ENCODE assay signal across 15 cellular contexts in the genomic region with DNA sequence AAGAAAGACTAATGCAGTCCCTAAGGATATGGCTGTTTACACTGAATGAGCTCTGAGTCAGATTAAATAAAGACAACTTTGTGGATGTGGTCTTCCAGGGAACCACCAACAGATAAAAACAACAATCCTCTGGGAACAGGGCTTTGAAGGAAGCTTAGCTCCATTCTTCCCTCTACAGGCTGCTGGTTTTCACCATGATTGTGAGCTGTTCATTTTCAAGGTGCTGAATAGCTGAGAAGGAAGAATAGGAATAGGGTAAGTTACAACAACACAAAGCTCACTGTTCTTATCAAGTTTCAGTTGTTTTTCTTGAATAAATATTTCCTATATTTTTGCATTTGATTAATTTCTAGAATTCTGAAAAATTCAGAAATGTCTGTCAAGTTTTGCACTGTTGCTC. TPM values are rescaled to one million over a fixed set of nuclear protein-coding genes. Genes with fewer than 3 reads are reported as not detected.
A peak's percentile ranks its signal among the peaks of the same experiment; 100 is the strongest.
DNase-seq lines count a peak whose midpoint lies in the region; ATAC-seq, FAIRE-seq and TF ChIP-seq lines count a peak whose summit lies in the region.
"Had no signal": no experiment of that assay in that cellular context is flagged by ENCODE, and none has a peak within 500 bp of the region (broad histone marks: within the 10 kb centered on the region; RNA-seq: fewer than 3 reads in every experiment).

No MANE protein-coding gene starts in this region.

- H3K27me3 ChIP-seq in K562 (ENCODE audit: control insufficient read depth in 2 of 2, insufficient read depth in 2 of 2, low read length in 2 of 2): no peaks in the 10 kb centered on the region

- POLR2A ChIA-PET in K562 (lab: Yijun Ruan, JAX): no interaction called here

- TF ChIP-seq RAD21 in K562 (CRISPR knock-in tag; conservative IDR thresholded peaks at IDR 0.05 in 1 of 2, IDR thresholded peaks at IDR 0.05 in 1 of 2): no peak

- no peak overlapping the region for H3K4me2 ChIP-seq in K562 (ENCODE audit: insufficient read depth, low read length)

- intact Hi-C loops in K562 (cut with micrococcal nuclease) (no loop called here), kidney (cut with DNase I) (no loop called here), cardiac septum (cut with DNase I) (no loop called here)

- DNase-seq in AG10803 (ENCODE audit: low read depth): peak; percentile 33
- DNase-seq in HT1080 (ENCODE audit: low read depth): peak; percentile 58
- DNase-seq in K562 (ENCODE audit: extremely low read depth in 1 of 4, low spot score in 3 of 4): no peak
- no peak for DNase-seq in kidney
- no peak for DNase-seq in NCI-H187 (lab: John Stamatoyannopoulos, UW)
- no peak for DNase-seq in NCI-H526 treated with DMSO at 0.1 percent for 48 hours (lab: John Stamatoyannopoulos, UW)
- DNase-seq in cardiac septum (ENCODE audit: low spot score): no peak
- DNase-seq: activated CD8-positive, alpha-beta memory T cell treated with anti-CD3 and anti-CD28 coated beads for 24 hours; activated naive CD8-positive, alpha-beta T cell treated with anti-CD3 and anti-CD28 coated beads, Interleukin-2, amount 10 ng/mL, durations not matched to agents 7 days and 5 days; MG63; NCI-H69 had no signal

- H3K9me3 ChIP-seq in K562 (replicated peaks; ENCODE audit: control insufficient read depth, insufficient read depth, low read depth, low read length): no peaks in the 10 kb centered on the region
- H3K9me3 ChIP-seq in kidney (ENCODE audit: control insufficient read depth in 1 of 2, low read length in 2 of 2): no peaks in the 10 kb centered on the region
- H3K9me3 ChIP-seq: MG63 had no signal

- ATAC-seq in K562 (no peak), GM21529 (IDR thresholded peaks at IDR 0.05; ENCODE audit: unreplicated experiment) (no peak)

- H3K4me3 ChIP-seq in AG10803 (ENCODE audit: low read length) (no peak overlapping the region), K562 (no peak overlapping the region), kidney (ENCODE audit: low read length in 2 of 2) (no peak overlapping the region)
- H3K4me3 ChIP-seq: MG63 had no signal

- no peak overlapping the region for H3K27ac ChIP-seq in K562 (ENCODE audit: extremely low read depth, low read depth, low read length)
- H3K27ac ChIP-seq in kidney (ENCODE audit: low read depth in 2 of 2, low read length in 2 of 2): no peak overlapping the region
- H3K27ac ChIP-seq: epithelial cell of prostate had no signal

- peak; percentile 51 for TF ChIP-seq CTCF in AG10803 (conservative IDR thresholded peaks at IDR 0.05; ENCODE audit: low read length)
- TF ChIP-seq CTCF in K562 (IDR thresholded peaks at IDR 0.05 in 2 of 3, conservative IDR thresholded peaks at IDR 0.05 in 1 of 3; ENCODE audit: insufficient read depth in 2 of 3, low read depth in 1 of 3, low read length in 3 of 3): no peak
- TF ChIP-seq CTCF in kidney (IDR thresholded peaks at IDR 0.05; ENCODE audit: borderline replicate concordance, extremely low read depth, insufficient read depth): peak; percentile 14

- H4K20me1 ChIP-seq in K562 (replicated peaks; ENCODE audit: control insufficient read depth, insufficient read depth, low read length): no peaks in the 10 kb centered on the region

- no peaks in the 10 kb centered on the region for H3K36me3 ChIP-seq in K562 (ENCODE audit: control insufficient read depth, insufficient read depth, low read length)
- no peaks in the 10 kb centered on the region for H3K36me3 ChIP-seq in kidney (ENCODE audit: control insufficient read depth in 1 of 2, insufficient read depth in 2 of 2, low read length in 2 of 2)
- H3K36me3 ChIP-seq: MG63 had no signal

- CTCF ChIA-PET in K562 (lab: Yijun Ruan, JAX; ENCODE audit: low intra/inter-chr PET ratio): no interaction called here

- no peaks in the 10 kb centered on the region for H3K9me1 ChIP-seq in K562 (ENCODE audit: control insufficient read depth, insufficient read depth, low read length)

- no peaks in the 10 kb centered on the region for H3K79me2 ChIP-seq in K562 (ENCODE audit: control insufficient read depth, insufficient read depth, low read length)

- TF ChIP-seq POLR2A in K562 (conservative IDR thresholded peaks at IDR 0.05): no peak

- no peak overlapping the region for H3K9ac ChIP-seq in K562 (ENCODE audit: insufficient read depth in 1 of 2, low read depth in 2 of 2, low read length in 2 of 2)
- H3K9ac ChIP-seq in kidney (ENCODE audit: low read length in 2 of 2): no peak overlapping the region

- TF ChIP-seq EP300 in K562 (IDR thresholded peaks at IDR 0.05; ENCODE audit: low read length): no peak

- BruUV-seq in K562 (replicated peaks; lab: Mats Ljungman, UMichigan): no TSS peak

- in situ Hi-C loops in K562 (cut with MboI): no loop called here

- no peak overlapping the region for H2AFZ ChIP-seq in K562 (ENCODE audit: low read depth, low read length)

- H3K4me1 ChIP-seq in K562 (replicated peaks in 1 of 2; ENCODE audit: control insufficient read depth in 2 of 2, insufficient read depth in 2 of 2, low read length in 2 of 2) (no peaks in the 10 kb centered on the region), kidney (ENCODE audit: control insufficient read depth in 1 of 2, insufficient read depth in 1 of 2, low read depth in 1 of 2, low read length in 2 of 2) (no peaks in the 10 kb centered on the region)

- FAIRE-seq in K562 (lab: Jason Lieb, UNC) (no peak), kidney (lab: Jason Lieb, UNC) (peak; percentile 11)

TF ChIP-seq in K562, 482 proteins besides CTCF, POLR2A, EP300 and RAD21 (continues in another document):
- TF ChIP-seq ZNF354B (CRISPR knock-in tag; IDR thresholded peaks at IDR 0.05) (no peak), NCOA1 (IDR thresholded peaks at IDR 0.05; ENCODE audit: low read depth) (no peak), ZNF75A (CRISPR knock-in tag; IDR thresholded peaks at IDR 0.05) (no peak), KAT8 (IDR thresholded peaks at IDR 0.05; ENCODE audit: low read depth) (no peak)

RNA-seq across cellular contexts. Expression of a gene that starts 25.9 kb away (rescaled TPM):
- 32.6 and 45.6 TPM in 2 replicates for total RNA-seq in HT1080 (2014; rRNA removed; shearing (Covaris generic))
- polyA plus RNA-seq in HT1080 (2015; cell fraction: cytosol; rRNA removed): 14.6 and 17.7 TPM in 2 replicates
- 54.1 and 56.9 TPM in 2 replicates for polyA plus RNA-seq in HT1080 (2015; cell fraction: nucleus; rRNA removed)
- 44.5 and 102 TPM in 2 replicates for total RNA-seq in K562 (2011; cell fraction: chromatin; rRNA removed; ENCODE audit: low replicate concordance)
- 19.3 and 25.8 TPM in 2 replicates for total RNA-seq in K562 (2011; cell fraction: nucleolus; rRNA removed)
- total RNA-seq in K562 (2011; cell fraction: nucleoplasm; rRNA removed): 59.2 and 97.3 TPM in 2 replicates
- total RNA-seq in K562 (2014; rRNA removed) (27.3 and 30.9 TPM in 2 replicates), K562 (2014; rRNA removed; fragmentation: Illumina TruSeq; extraction: Trizol) (48.0 and 52.4 TPM in 2 replicates), K562 (2015; rRNA removed; fragmentation: Illumina TruSeq; extraction: Trizol) (37.6 and 38.0 TPM in 2 replicates), K562 (2021) (29.3 and 31.7 TPM in 2 replicates), kidney (61.4 TPM), cardiac septum (27.3 TPM)
- polyA plus RNA-seq in K562 (2011; rRNA removed) (28.0 and 31.0 TPM in 2 replicates), K562 (2014; fragmentation: Illumina TruSeq; extraction: Trizol) (24.7 and 26.2 TPM in 2 replicates), K562 (2014; fragmentation: Nextera tagmentation; extraction: Ambion mirVana) (10 to 100 TPM; 10.1 to 10.8 TPM), K562 (2014; rRNA removed) (16.1 and 17.5 TPM in 2 replicates), kidney (ENCODE audit: insufficient read depth, low read depth, low replicate concordance) (7.7 TPM)
- polyA plus RNA-seq in K562 (2011; cell fraction: cytosol; rRNA removed): 3.8 and 11.3 TPM in 2 replicates
- polyA plus RNA-seq in K562 (2011; cell fraction: nucleus; rRNA removed): 56.9 and 96.3 TPM in 2 replicates
- polyA plus RNA-seq in K562 (2012): 12.0 and 15.0 TPM in 2 replicates
- 69.1 and 99.4 TPM in 2 replicates for polyA minus RNA-seq in K562 (2011; rRNA and poly(A)+ RNA removed)
- 18.3 and 21.9 TPM in 2 replicates for polyA minus RNA-seq in K562 (2011; cell fraction: cytosol; rRNA and poly(A)+ RNA removed)
- polyA minus RNA-seq in K562 (2011; cell fraction: nucleus; rRNA and poly(A)+ RNA removed): 59.6 and 122 TPM in 2 replicates

RNA-seq across cellular contexts. Expression of a gene that starts 34.9 kb away (rescaled TPM):
- not detected in 2 replicates for total RNA-seq in HT1080 (2014; rRNA removed; shearing (Covaris generic))
- 0.21 TPM in 1 of 2 replicates, not detected in the other for polyA plus RNA-seq in HT1080 (2015; cell fraction: cytosol; rRNA removed)
- not detected in 2 replicates for polyA plus RNA-seq in HT1080 (2015; cell fraction: nucleus; rRNA removed)
- total RNA-seq in K562 (2011; cell fraction: chromatin; rRNA removed; ENCODE audit: low replicate concordance): 2.1 and 3.4 TPM in 2 replicates
- total RNA-seq in K562 (2011; cell fraction: nucleolus; rRNA removed): 1.5 and 1.6 TPM in 2 replicates
- total RNA-seq in K562 (2011; cell fraction: nucleoplasm; rRNA removed): 2.1 and 2.6 TPM in 2 replicates
- total RNA-seq in K562 (2014; rRNA removed): 1.7 and 3.1 TPM in 2 replicates
- 1.7 and 2.0 TPM in 2 replicates for total RNA-seq in K562 (2014; rRNA removed; fragmentation: Illumina TruSeq; extraction: Trizol)
- total RNA-seq in K562 (2015; rRNA removed; fragmentation: Illumina TruSeq; extraction: Trizol): 0.62 and 0.75 TPM in 2 replicates
- total RNA-seq in K562 (2021): 1.1 and 2.8 TPM in 2 replicates
- polyA plus RNA-seq in K562 (2011; rRNA removed): 0.58 and 6.3 TPM in 2 replicates
- 1.9 TPM in 1 of 2 replicates, not detected in the other for polyA plus RNA-seq in K562 (2011; cell fraction: cytosol; rRNA removed)
- polyA plus RNA-seq in K562 (2011; cell fraction: nucleus; rRNA removed): 0.24 and 1.1 TPM in 2 replicates
- 0.25 and 0.57 TPM in 2 replicates for polyA plus RNA-seq in K562 (2012)
- polyA plus RNA-seq in K562 (2014; fragmentation: Illumina TruSeq; extraction: Trizol): 1.2 and 2.9 TPM in 2 replicates
- 1 to 10 TPM; 3.4 to 5.0 TPM for polyA plus RNA-seq in K562 (2014; fragmentation: Nextera tagmentation; extraction: Ambion mirVana)
- polyA plus RNA-seq in K562 (2014; rRNA removed): 1.2 and 1.9 TPM in 2 replicates
- 2.2 TPM in 1 of 2 replicates, not detected in the other for polyA minus RNA-seq in K562 (2011; rRNA and poly(A)+ RNA removed)
- 1.4 TPM in 1 of 2 replicates, not detected in the other for polyA minus RNA-seq in K562 (2011; cell fraction: cytosol; rRNA and poly(A)+ RNA removed)
- 1.2 TPM in 1 of 2 replicates, not detected in the other for polyA minus RNA-seq in K562 (2011; cell fraction: nucleus; rRNA and poly(A)+ RNA removed)
- 1.9 TPM for total RNA-seq in kidney
- polyA plus RNA-seq in kidney (ENCODE audit: insufficient read depth, low read depth, low replicate concordance): 2.6 TPM
- 0.62 TPM for total RNA-seq in cardiac septum
- total RNA-seq: mesenteric fat pad, urinary bladder had no signal
- polyA plus RNA-seq: urinary bladder had no signal

Comparison
In these comparisons a context has a peak if more than half of its experiments do, and no peak if none do; other contexts are left out.
1. DNase-seq: peak in AG10803 (single experiment) and HT1080 (single experiment); none in K562 (0 of 4), kidney (single experiment), NCI-H187 (0 of 2), NCI-H526 treated with DMSO at 0.1 percent for 48 hours (single experiment) and cardiac septum (single experiment).
2. CTCF ChIP-seq: peak in AG10803 (single experiment) and kidney (single experiment); none in K562 (0 of 3).